ENCODE assay signal across 9 cellular contexts in the genomic region with DNA sequence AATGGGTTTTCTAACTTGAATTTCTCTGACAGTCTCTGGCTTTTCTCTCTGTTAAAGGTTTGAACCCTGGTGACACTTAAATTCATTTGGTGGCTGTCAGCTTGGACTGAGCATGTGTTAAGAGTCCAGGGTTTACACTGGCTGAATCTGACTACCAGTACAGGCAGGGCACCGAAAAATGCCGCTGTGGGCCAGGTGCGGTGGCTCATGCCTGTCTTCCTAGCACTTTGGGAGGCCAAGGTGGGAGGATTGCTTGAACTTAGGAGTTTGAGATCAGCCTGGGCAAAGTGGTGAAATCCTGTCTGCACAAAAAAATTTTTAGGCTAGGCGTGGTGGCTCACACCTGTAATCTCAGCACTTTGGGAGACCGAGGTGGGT. TPM values are rescaled to one million over a fixed set of nuclear protein-coding genes. Genes with fewer than 3 reads are reported as not detected.
DNase-seq lines count a peak whose midpoint lies in the region; ATAC-seq lines count a peak whose summit lies in the region.
"Had no signal": no experiment of that assay in that cellular context is flagged by ENCODE, and none has a peak within 500 bp of the region (broad histone marks: within the 10 kb centered on the region; RNA-seq: fewer than 3 reads in every experiment).

No MANE protein-coding gene starts in this region.

- H3K27me3 ChIP-seq in iPS-18a (ENCODE audit: control insufficient read depth, insufficient read depth, low read length): no peaks in the 10 kb centered on the region

- no peaks in the 10 kb centered on the region for H3K27me3 Mint-ChIP-seq in activated CD4-positive, alpha-beta T cell treated with anti-CD3 and anti-CD28 coated beads, Interleukin-2, amount 10 ng/mL, durations not matched to agents 24 days and 14 days
- H3K27me3 Mint-ChIP-seq in activated T-helper 1 cell treated with anti-CD3 and anti-CD28 coated beads, Interleukin-12 subunit alpha, Interleukin-12 subunit beta, Interleukin-2, Interleukin-4 antibody, amounts not matched to agents 30 ng/mL and 10 ng/mL and 1 ng/mL, durations not matched to agents 14 hours and 24 hours and 36 hours (ENCODE audit: insufficient read depth): no peaks in the 10 kb centered on the region
- H3K27me3 Mint-ChIP-seq in stimulated activated naive B cell treated with anti-CD40 and anti-IgM and Interleukin-4, amounts not matched to agents 10 μg/mL and 1 μg/mL and 100 μg/mL, for 72 hours: no peaks in the 10 kb centered on the region

- intact Hi-C loops in activated CD4-positive, alpha-beta T cell treated with anti-CD3 and anti-CD28 coated beads, Interleukin-2, amount 10 ng/mL, durations not matched to agents 24 days and 14 days (cut with micrococcal nuclease): loop anchor here (5.0 to 10.0 kb wide), 2 partner anchors 408 to 1030 kb away; a partner anchor contains a TSS
- intact Hi-C loops in activated T-helper 1 cell treated with anti-CD3 and anti-CD28 coated beads, Interleukin-12 subunit alpha, Interleukin-12 subunit beta, Interleukin-2, Interleukin-4 antibody, amounts not matched to agents 30 ng/mL and 10 ng/mL and 1 ng/mL, durations not matched to agents 14 hours and 24 hours and 36 hours (cut with micrococcal nuclease): loop anchor here (5.0 to 10.0 kb wide), 3 partner anchors 415 to 1050 kb away; a partner anchor contains a TSS

- H3K36me3 Mint-ChIP-seq in activated CD4-positive, alpha-beta T cell treated with anti-CD3 and anti-CD28 coated beads, Interleukin-2, amount 10 ng/mL, durations not matched to agents 24 days and 14 days (ENCODE audit: low read depth): peaks cover 47% of the 10 kb centered on the region
- H3K36me3 Mint-ChIP-seq in activated T-helper 1 cell treated with anti-CD3 and anti-CD28 coated beads, Interleukin-12 subunit alpha, Interleukin-12 subunit beta, Interleukin-2, Interleukin-4 antibody, amounts not matched to agents 30 ng/mL and 10 ng/mL and 1 ng/mL, durations not matched to agents 14 hours and 24 hours and 36 hours (ENCODE audit: low read depth): peaks cover 36% of the 10 kb centered on the region
- H3K36me3 Mint-ChIP-seq in stimulated activated naive B cell treated with anti-CD40 and anti-IgM and Interleukin-4, amounts not matched to agents 10 μg/mL and 1 μg/mL and 100 μg/mL, for 72 hours: peaks cover 20 to 38% of the 10 kb centered on the region in 2 donors

- peak overlapping the region; percentile 95 for H3K4me3 Mint-ChIP-seq in activated CD4-positive, alpha-beta T cell treated with anti-CD3 and anti-CD28 coated beads, Interleukin-2, amount 10 ng/mL, durations not matched to agents 24 days and 14 days
- H3K4me3 Mint-ChIP-seq in activated T-helper 1 cell treated with anti-CD3 and anti-CD28 coated beads, Interleukin-12 subunit alpha, Interleukin-12 subunit beta, Interleukin-2, Interleukin-4 antibody, amounts not matched to agents 30 ng/mL and 10 ng/mL and 1 ng/mL, durations not matched to agents 14 hours and 24 hours and 36 hours: peak overlapping the region; percentile 99
- peak overlapping the region; percentile 89 to 96 for H3K4me3 Mint-ChIP-seq in stimulated activated naive B cell treated with anti-CD40 and anti-IgM and Interleukin-4, amounts not matched to agents 10 μg/mL and 1 μg/mL and 100 μg/mL, for 72 hours

- H3K9ac ChIP-seq in iPS-18a (ENCODE audit: low read length): no peak overlapping the region

- peaks cover 30% of the 10 kb centered on the region for H3K36me3 ChIP-seq in iPS-18a (ENCODE audit: control insufficient read depth, low read depth, low read length)

- no peak for ATAC-seq in stimulated activated naive B cell treated with anti-CD40 and anti-IgM and Interleukin-4, amounts not matched to agents 10 μg/mL and 1 μg/mL and 100 μg/mL, for 72 hours (replicated peaks)
- ATAC-seq in HG02885 (IDR thresholded peaks at IDR 0.05; ENCODE audit: poor library complexity, unreplicated experiment) (no peak), GM18517 (IDR thresholded peaks at IDR 0.05; ENCODE audit: unreplicated experiment) (no peak)

- H3K27ac ChIP-seq in iPS-18a (ENCODE audit: low read length): no peak overlapping the region

- no peak for DNase-seq in activated CD4-positive, alpha-beta T cell treated with anti-CD3 and anti-CD28 coated beads, Interleukin-2, amount 10 ng/mL, durations not matched to agents 24 days and 14 days
- DNase-seq in activated CD4-positive, alpha-beta T cell treated with anti-CD3 and anti-CD28 coated beads for 4 hours: no peak
- no peak for DNase-seq in activated T-helper 1 cell treated with anti-CD3 and anti-CD28 coated beads, Interleukin-12 subunit alpha, Interleukin-12 subunit beta, Interleukin-2, Interleukin-4 antibody, amounts not matched to agents 30 ng/mL and 10 ng/mL and 1 ng/mL, durations not matched to agents 14 hours and 24 hours and 36 hours (ENCODE audit: low spot score)
- DNase-seq in stimulated activated naive B cell treated with anti-CD40 and anti-IgM and Interleukin-4, amounts not matched to agents 10 μg/mL and 1 μg/mL and 100 μg/mL, for 72 hours: no peak
- DNase-seq in NCI-H510A treated with DMSO at 0.1 percent for 48 hours (lab: John Stamatoyannopoulos, UW): no peak
- DNase-seq: NCI-H187 treated with DMSO at 0.1 percent for 48 hours had no signal

- H3K27ac Mint-ChIP-seq in activated CD4-positive, alpha-beta T cell treated with anti-CD3 and anti-CD28 coated beads, Interleukin-2, amount 10 ng/mL, durations not matched to agents 24 days and 14 days: peak overlapping the region; percentile 97
- peak overlapping the region; percentile 40 for H3K27ac Mint-ChIP-seq in activated T-helper 1 cell treated with anti-CD3 and anti-CD28 coated beads, Interleukin-12 subunit alpha, Interleukin-12 subunit beta, Interleukin-2, Interleukin-4 antibody, amounts not matched to agents 30 ng/mL and 10 ng/mL and 1 ng/mL, durations not matched to agents 14 hours and 24 hours and 36 hours
- H3K27ac Mint-ChIP-seq in stimulated activated naive B cell treated with anti-CD40 and anti-IgM and Interleukin-4, amounts not matched to agents 10 μg/mL and 1 μg/mL and 100 μg/mL, for 72 hours: peak overlapping the region; percentile 87

- peaks cover 16% of the 10 kb centered on the region for H3K4me1 ChIP-seq in iPS-18a (ENCODE audit: control insufficient read depth, low read depth, low read length)

- peaks cover 47% of the 10 kb centered on the region for H3K4me1 Mint-ChIP-seq in activated CD4-positive, alpha-beta T cell treated with anti-CD3 and anti-CD28 coated beads, Interleukin-2, amount 10 ng/mL, durations not matched to agents 24 days and 14 days
- peaks cover 62% of the 10 kb centered on the region for H3K4me1 Mint-ChIP-seq in activated T-helper 1 cell treated with anti-CD3 and anti-CD28 coated beads, Interleukin-12 subunit alpha, Interleukin-12 subunit beta, Interleukin-2, Interleukin-4 antibody, amounts not matched to agents 30 ng/mL and 10 ng/mL and 1 ng/mL, durations not matched to agents 14 hours and 24 hours and 36 hours (ENCODE audit: low read depth)
- peaks cover 37 to 62% of the 10 kb centered on the region in 2 donors for H3K4me1 Mint-ChIP-seq in stimulated activated naive B cell treated with anti-CD40 and anti-IgM and Interleukin-4, amounts not matched to agents 10 μg/mL and 1 μg/mL and 100 μg/mL, for 72 hours

- peak overlapping the region; percentile 15 for H3K4me3 ChIP-seq in iPS-18a (ENCODE audit: low read length)

- no peaks in the 10 kb centered on the region for H3K9me3 ChIP-seq in iPS-18a (ENCODE audit: control insufficient read depth, low read depth, low read length)

- H3K9me3 Mint-ChIP-seq in activated CD4-positive, alpha-beta T cell treated with anti-CD3 and anti-CD28 coated beads, Interleukin-2, amount 10 ng/mL, durations not matched to agents 24 days and 14 days: no peaks in the 10 kb centered on the region
- no peaks in the 10 kb centered on the region for H3K9me3 Mint-ChIP-seq in activated T-helper 1 cell treated with anti-CD3 and anti-CD28 coated beads, Interleukin-12 subunit alpha, Interleukin-12 subunit beta, Interleukin-2, Interleukin-4 antibody, amounts not matched to agents 30 ng/mL and 10 ng/mL and 1 ng/mL, durations not matched to agents 14 hours and 24 hours and 36 hours
- H3K9me3 Mint-ChIP-seq in stimulated activated naive B cell treated with anti-CD40 and anti-IgM and Interleukin-4, amounts not matched to agents 10 μg/mL and 1 μg/mL and 100 μg/mL, for 72 hours: no peaks in the 10 kb centered on the region

RNA-seq across cellular contexts. Expression of a gene that starts 1.8 kb away (rescaled TPM):
- 218 and 229 TPM in 2 replicates for total RNA-seq in activated CD4-positive, alpha-beta T cell treated with anti-CD3 and anti-CD28 coated beads, Interleukin-2, amount 10 ng/mL, durations not matched to agents 24 days and 14 days
- 200 and 208 TPM in 2 replicates for total RNA-seq in activated T-helper 1 cell treated with anti-CD3 and anti-CD28 coated beads, Interleukin-12 subunit alpha, Interleukin-12 subunit beta, Interleukin-2, Interleukin-4 antibody, amounts not matched to agents 30 ng/mL and 10 ng/mL and 1 ng/mL, durations not matched to agents 14 hours and 24 hours and 36 hours

RNA-seq across cellular contexts. Expression of a gene that starts 4.2 kb away (rescaled TPM):
- 37.7 and 38.3 TPM in 2 replicates for total RNA-seq in activated CD4-positive, alpha-beta T cell treated with anti-CD3 and anti-CD28 coated beads, Interleukin-2, amount 10 ng/mL, durations not matched to agents 24 days and 14 days
- total RNA-seq in activated T-helper 1 cell treated with anti-CD3 and anti-CD28 coated beads, Interleukin-12 subunit alpha, Interleukin-12 subunit beta, Interleukin-2, Interleukin-4 antibody, amounts not matched to agents 30 ng/mL and 10 ng/mL and 1 ng/mL, durations not matched to agents 14 hours and 24 hours and 36 hours: 38.5 and 39.6 TPM in 2 replicates

Comparison
In these comparisons a context has a peak if more than half of its experiments do, and no peak if none do; other contexts are left out.
1. H3K27ac Mint-ChIP-seq: peak in every context shown above with its lines; median percentile 97 in activated CD4-positive, alpha-beta T cell treated with anti-CD3 and anti-CD28 coated beads, Interleukin-2, amount 10 ng/mL, durations not matched to agents 24 days and 14 days; 87 in stimulated activated naive B cell treated with anti-CD40 and anti-IgM and Interleukin-4, amounts not matched to agents 10 μg/mL and 1 μg/mL and 100 μg/mL, for 72 hours; 40 in activated T-helper 1 cell treated with anti-CD3 and anti-CD28 coated beads, Interleukin-12 subunit alpha, Interleukin-12 subunit beta, Interleukin-2, Interleukin-4 antibody, amounts not matched to agents 30 ng/mL and 10 ng/mL and 1 ng/mL, durations not matched to agents 14 hours and 24 hours and 36 hours.